ENCODE assay signal across 9 cellular contexts in genomic region chr11:88231894-88232482, GRCh38. TPM values are rescaled to one million over a fixed set of nuclear protein-coding genes. Genes with fewer than 3 reads are reported as not detected.
A peak's percentile ranks its signal among the peaks of the same experiment; 100 is the strongest.
DNase-seq lines count a peak whose midpoint lies in the region; ATAC-seq, FAIRE-seq and TF ChIP-seq lines count a peak whose summit lies in the region.
"Had no signal": no experiment of that assay in that cellular context is flagged by ENCODE, and none has a peak within 500 bp of the region (broad histone marks: within the 10 kb centered on the region; RNA-seq: fewer than 3 reads in every experiment).

No MANE protein-coding gene starts in this region.

- no peak overlapping the region for H3K4me3 Mint-ChIP-seq in chondrocyte (ENCODE audit: unreplicated experiment)

- no peak overlapping the region for H3K9ac ChIP-seq in OCI-LY3 (ENCODE audit: low read length)

- H3K4me1 ChIP-seq in OCI-LY3 (ENCODE audit: low read length) (peaks cover under 1% of the 10 kb centered on the region; the same call in 1 of the 2 replicates), mucosa of descending colon (ENCODE audit: low read depth) (no peaks in the 10 kb centered on the region)

- H3K9me3 ChIP-seq in OCI-LY3 (ENCODE audit: insufficient read depth, low read length) (peaks cover 35% of the 10 kb centered on the region; the same call in 1 of the 2 replicates), mucosa of descending colon (peaks cover 23% of the 10 kb centered on the region)

- H3K36me3 Mint-ChIP-seq in chondrocyte (ENCODE audit: low read depth), result peaks cover under 1% of the 10 kb centered on the region

- H3K9me3 Mint-ChIP-seq in chondrocyte (ENCODE audit: low read depth), result peaks cover 25% of the 10 kb centered on the region

- H3K27me3 Mint-ChIP-seq in chondrocyte (ENCODE audit: low read depth), result peaks cover 13% of the 10 kb centered on the region

- no peaks in the 10 kb centered on the region for H4K20me1 ChIP-seq in OCI-LY3 (ENCODE audit: insufficient read depth, low read length)

- H3K4me1 Mint-ChIP-seq in chondrocyte (ENCODE audit: low read depth), result no peaks in the 10 kb centered on the region

- FAIRE-seq in D721Med (lab: Jason Lieb, UNC) (no peak), frontal cortex (lab: Jason Lieb, UNC) (no peak)
- FAIRE-seq: TTC549 had no signal

- ATAC-seq in GM18873 (IDR thresholded peaks at IDR 0.05; ENCODE audit: low FRiP score, unreplicated experiment) (peak; percentile 77), HG03060 (IDR thresholded peaks at IDR 0.05; ENCODE audit: low read depth, unreplicated experiment) (peak; percentile 95), mucosa of descending colon (peak; percentile 62)

- no peaks in the 10 kb centered on the region for H3K79me2 ChIP-seq in OCI-LY3 (ENCODE audit: low read length)

- H3K4me3 ChIP-seq in OCI-LY3 (ENCODE audit: low read length), result no peak overlapping the region
- no peak overlapping the region for H3K4me3 ChIP-seq in mucosa of descending colon

- H3K36me3 ChIP-seq in OCI-LY3 (replicated peaks; ENCODE audit: low read depth, low read length), result peaks cover 40% of the 10 kb centered on the region
- H3K36me3 ChIP-seq in mucosa of descending colon (ENCODE audit: low read depth), result no peaks in the 10 kb centered on the region

- no peak overlapping the region for H3K27ac ChIP-seq in OCI-LY3 (ENCODE audit: low read length)

- H3K27ac Mint-ChIP-seq in chondrocyte (ENCODE audit: unreplicated experiment), result no peak overlapping the region

- H3K27me3 ChIP-seq in OCI-LY3 (ENCODE audit: low read depth, low read length), result no peaks in the 10 kb centered on the region

- DNase-seq in D721Med (ENCODE audit: insufficient read length, low spot score) (no peak), chondrocyte (ENCODE audit: low spot score) (no peak), mucosa of descending colon (peak in 1 of 3 donors; percentile 35), frontal cortex (ENCODE audit: low spot score in 2 of 2) (no peak), NCI-H2081 treated with DMSO at 0.1 percent for 48 hours (lab: John Stamatoyannopoulos, UW) (no peak)

- intact Hi-C loops in mucosa of descending colon (cut with DNase I, micrococcal nuclease), result no loop called here

- TF ChIP-seq CTCF in D721Med (IDR thresholded peaks at IDR 0.05; ENCODE audit: insufficient read depth, missing control alignments), result peak; percentile 44
- peak; percentile 77 for TF ChIP-seq CTCF in OCI-LY3 (IDR thresholded peaks at IDR 0.05; ENCODE audit: low read depth, low read length)
- peak; percentile 80 for TF ChIP-seq CTCF in chondrocyte (IDR thresholded peaks at IDR 0.05)
- no peak for TF ChIP-seq CTCF in mucosa of descending colon (IDR thresholded peaks at IDR 0.05)

- H2AFZ ChIP-seq in OCI-LY3 (ENCODE audit: low read depth, low read length), result no peak overlapping the region

- H3K4me2 ChIP-seq in OCI-LY3 (ENCODE audit: low read length), result no peak overlapping the region

RNA-seq across cellular contexts. Expression of gene RAB38, which starts 56.7 kb away (rescaled TPM):
- total RNA-seq in chondrocyte (not detected in 3 replicates), mucosa of descending colon (1 to 10 TPM in 2 of 3 donors, under 1 TPM in 1; 0.98 to 4.1 (median 1.1) TPM), frontal cortex (under 0.01 TPM)
